14 cellular contexts compared by ENCODE assay signal in the genomic region with DNA sequence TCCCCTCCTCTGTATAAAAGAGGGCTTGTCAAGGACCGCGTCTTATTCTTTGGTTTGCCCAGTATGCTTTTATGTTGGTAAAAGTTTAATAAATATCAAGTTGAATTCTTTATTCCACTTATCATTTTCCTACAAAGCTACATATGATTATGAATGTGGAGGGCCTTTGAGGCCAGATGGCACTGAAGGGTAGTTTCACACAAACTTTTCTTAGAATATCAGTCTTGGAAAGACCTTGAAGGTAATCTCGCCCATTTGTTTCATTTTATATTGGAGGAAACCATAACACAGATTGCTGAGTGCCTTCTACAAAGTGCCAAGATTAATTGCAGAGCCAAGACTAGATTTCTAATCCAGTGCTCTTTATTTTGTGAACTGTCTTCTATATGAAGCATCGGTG.
"Had no signal": no experiment of that assay in that cellular context is flagged by ENCODE, and none has a peak within 500 bp of the region (broad histone marks: within the 10 kb centered on the region; RNA-seq: fewer than 3 reads in every experiment).

No MANE protein-coding gene starts in this region.

- H3K4me3 ChIP-seq: left lung, ovary, SJSA1, smooth muscle cell, upper lobe of left lung had no signal

- H3K27me3 ChIP-seq: left lung, ovary, SJSA1, upper lobe of left lung had no signal

- H3K27ac ChIP-seq: left lung, SJSA1 had no signal

- H3K4me2 ChIP-seq: smooth muscle cell had no signal

- DNase-seq: activated CD4-positive, alpha-beta T cell treated with anti-CD3 and anti-CD28 coated beads, Interleukin-2, amount 50 U/mL, for 1 hour; activated CD8-positive, alpha-beta memory T cell treated with anti-CD3 and anti-CD28 coated beads, Interleukin-2, amount 10 ng/mL, durations not matched to agents 7 days and 5 days; activated naive CD4-positive, alpha-beta T cell treated with Interleukin-2 at 50 U/mL for 16 hours; activated T-cell treated with anti-CD3 and anti-CD28 coated beads, Interleukin-2, amount 50 U/mL, for 4 hours; left lung; nephron progenitor cell; ovary; retina; stimulated activated CD4-positive, alpha-beta T cell treated with anti-CD3 and anti-CD28 coated beads, Interleukin-1b, Interleukin-23, amount 100 ng/mL, for 48 hours; stimulated activated naive B cell treated with anti-CD40 and anti-IgM and Interleukin-4, amounts not matched to agents 10 μg/mL and 1 μg/mL and 100 μg/mL, for 72 hours; SW 1271; upper lobe of left lung had no signal

- H3K36me3 ChIP-seq: left lung, ovary, upper lobe of left lung had no signal

- ATAC-seq: activated CD8-positive, alpha-beta memory T cell treated with anti-CD3 and anti-CD28 coated beads, Interleukin-2, amount 10 ng/mL, durations not matched to agents 7 days and 5 days; activated T-cell treated with anti-CD3 and anti-CD28 coated beads, Interleukin-2, amount 50 U/mL, for 4 hours; left lung; stimulated activated naive B cell treated with anti-CD40 and anti-IgM and Interleukin-4, amounts not matched to agents 10 μg/mL and 1 μg/mL and 100 μg/mL, for 72 hours had no signal

- H3K4me1 ChIP-seq: SJSA1 had no signal

- H3K9me3 ChIP-seq: left lung, ovary, SJSA1, upper lobe of left lung had no signal
